14 cellular contexts compared by ENCODE assay signal in the genomic region with DNA sequence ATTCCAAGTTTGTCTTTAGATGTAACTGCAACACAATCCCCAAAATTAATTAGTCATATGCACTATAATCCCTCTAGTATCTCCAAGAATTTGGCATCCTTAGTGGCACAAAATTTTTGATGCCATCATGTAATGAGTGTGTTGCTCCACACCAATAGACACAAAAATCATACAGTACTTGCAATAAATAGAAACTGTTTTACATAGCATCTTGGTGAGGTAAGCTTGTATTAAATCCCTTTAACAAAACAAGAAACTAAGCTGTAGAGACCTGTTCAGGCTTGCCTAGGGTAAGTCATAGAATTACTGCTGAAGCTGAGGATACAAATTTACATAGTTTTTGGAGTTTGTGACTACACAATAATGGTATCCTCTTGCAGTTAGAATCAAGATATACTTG.
DNase-seq lines count a peak whose midpoint lies in the region; ATAC-seq and TF ChIP-seq lines count a peak whose summit lies in the region.
"Had no signal": no experiment of that assay in that cellular context is flagged by ENCODE, and none has a peak within 500 bp of the region (broad histone marks: within the 10 kb centered on the region; RNA-seq: fewer than 3 reads in every experiment).

No MANE protein-coding gene starts in this region.

- H3K4me3 ChIP-seq in mesenchymal stem cell (ENCODE audit: insufficient read depth in 1 of 2, low read depth in 1 of 2, low read length in 2 of 2) (no peak overlapping the region), uterus (no peak overlapping the region), mesendoderm (ENCODE audit: low read length) (no peak overlapping the region)
- H3K4me3 ChIP-seq: HAP-1 had no signal

- H3K9me3 ChIP-seq in mesenchymal stem cell (ENCODE audit: control insufficient read depth, low read length) (no peaks in the 10 kb centered on the region), uterus (no peaks in the 10 kb centered on the region)
- H3K9me3 ChIP-seq: HAP-1 had no signal

- DNase-seq in GM03348 (ENCODE audit: low spot score), result peak; percentile 44
- peak; percentile 37 for DNase-seq in amniotic stem cell (lab: John Stamatoyannopoulos, UW)
- no peak for DNase-seq in mesenchymal stem cell
- no peak for DNase-seq in uterus
- DNase-seq in NCI-H82 (lab: John Stamatoyannopoulos, UW), result no peak
- DNase-seq in glutamatergic neuron, result no peak
- DNase-seq in mesendoderm, result no peak
- DNase-seq: activated CD4-positive, alpha-beta T cell treated with anti-CD3 and anti-CD28 coated beads for 4 hours; brain microvascular endothelial cell; CD8-positive, alpha-beta T cell; PC-3; right cardiac atrium had no signal

- no peak overlapping the region for H3K4me2 ChIP-seq in mesenchymal stem cell (ENCODE audit: low read length, poor library complexity, severe bottlenecking)
- H3K4me2 ChIP-seq in mesendoderm (ENCODE audit: low read length), result no peak overlapping the region

- no peak overlapping the region for H3K4me3 Mint-ChIP-seq in glutamatergic neuron (ENCODE audit: unreplicated experiment)
- H3K4me3 Mint-ChIP-seq: CD8-positive, alpha-beta T cell had no signal

- H3K27ac ChIP-seq in mesenchymal stem cell (ENCODE audit: low read length, poor library complexity, severe bottlenecking) (no peak overlapping the region), uterus (no peak overlapping the region), mesendoderm (ENCODE audit: low read depth, low read length) (no peak overlapping the region)
- H3K27ac ChIP-seq: brain microvascular endothelial cell had no signal

- no peaks in the 10 kb centered on the region for H3K36me3 Mint-ChIP-seq in glutamatergic neuron (ENCODE audit: unreplicated experiment)
- H3K36me3 Mint-ChIP-seq: CD8-positive, alpha-beta T cell had no signal

- peaks cover 3% of the 10 kb centered on the region for H3K27me3 Mint-ChIP-seq in glutamatergic neuron (ENCODE audit: unreplicated experiment)

- H3K36me3 ChIP-seq in mesenchymal stem cell (ENCODE audit: control insufficient read depth in 1 of 2, insufficient read depth in 2 of 2, low read depth in 1 of 2, low read length in 2 of 2), result no peaks in the 10 kb centered on the region
- H3K36me3 ChIP-seq in uterus, result no peaks in the 10 kb centered on the region
- no peaks in the 10 kb centered on the region for H3K36me3 ChIP-seq in mesendoderm (ENCODE audit: control insufficient read depth, insufficient read depth, low read length)
- H3K36me3 ChIP-seq: brain microvascular endothelial cell, HAP-1 had no signal

- H3K79me1 ChIP-seq in mesenchymal stem cell (replicated peaks; ENCODE audit: low read length, poor library complexity, severe bottlenecking) (no peaks in the 10 kb centered on the region), mesendoderm (ENCODE audit: low read length) (no peaks in the 10 kb centered on the region)

- H4K8ac ChIP-seq in mesenchymal stem cell (ENCODE audit: low read length), result no peak overlapping the region
- no peak overlapping the region for H4K8ac ChIP-seq in mesendoderm (ENCODE audit: low read depth, low read length)

- peaks cover 2% of the 10 kb centered on the region for H3K4me1 Mint-ChIP-seq in glutamatergic neuron (ENCODE audit: low read depth, unreplicated experiment)

- H3K79me2 ChIP-seq in mesendoderm (ENCODE audit: control insufficient read depth, insufficient read depth, low read length), result no peaks in the 10 kb centered on the region

- H3K4me1 ChIP-seq in mesenchymal stem cell (ENCODE audit: control insufficient read depth, insufficient read depth, low read depth, low read length) (peaks cover 1% of the 10 kb centered on the region), uterus (no peaks in the 10 kb centered on the region), mesendoderm (ENCODE audit: control insufficient read depth, low read depth, low read length) (no peaks in the 10 kb centered on the region)

- H2AFZ ChIP-seq in mesenchymal stem cell (ENCODE audit: low read depth, low read length), result no peak overlapping the region

- H3K9ac ChIP-seq in mesenchymal stem cell (ENCODE audit: low read length), result peak overlapping the region; percentile 65
- H3K9ac ChIP-seq in mesendoderm (ENCODE audit: low read length), result no peak overlapping the region

- H3K27me3 ChIP-seq in mesenchymal stem cell (ENCODE audit: control insufficient read depth in 1 of 2, insufficient read depth in 1 of 2, low read length in 2 of 2), result no peaks in the 10 kb centered on the region
- H3K27me3 ChIP-seq in uterus, result no peaks in the 10 kb centered on the region
- no peaks in the 10 kb centered on the region for H3K27me3 ChIP-seq in mesendoderm (ENCODE audit: insufficient read depth, low read length, poor library complexity)
- H3K27me3 ChIP-seq: brain microvascular endothelial cell had no signal

- TF ChIP-seq CTCF in uterus (IDR thresholded peaks at IDR 0.05) (no peak), glutamatergic neuron (IDR thresholded peaks at IDR 0.05; ENCODE audit: partially characterized antibody, unreplicated experiment) (no peak)

- no peak overlapping the region for H2BK120ac ChIP-seq in mesenchymal stem cell (ENCODE audit: low read depth, low read length)
- H2BK120ac ChIP-seq in mesendoderm (ENCODE audit: low read depth, low read length), result no peak overlapping the region

- H3K23ac ChIP-seq in mesenchymal stem cell (ENCODE audit: low read length in 2 of 2), result no peak overlapping the region
- no peak overlapping the region for H3K23ac ChIP-seq in mesendoderm (ENCODE audit: low read length)

- H3K9me3 Mint-ChIP-seq in glutamatergic neuron (ENCODE audit: unreplicated experiment), result no peaks in the 10 kb centered on the region
- H3K9me3 Mint-ChIP-seq: CD8-positive, alpha-beta T cell had no signal

- no peak for TF ChIP-seq POLR2A in uterus (IDR thresholded peaks at IDR 0.05)

- H3K56ac ChIP-seq in mesendoderm (ENCODE audit: low read length), result no peak overlapping the region

- ATAC-seq in HG02870 (IDR thresholded peaks at IDR 0.05; ENCODE audit: unreplicated experiment), result peak; percentile 75
- ATAC-seq: CD8-positive, alpha-beta T cell; PC-3; right cardiac atrium had no signal

- no peak overlapping the region for H3K27ac Mint-ChIP-seq in glutamatergic neuron (ENCODE audit: unreplicated experiment)
- H3K27ac Mint-ChIP-seq: CD8-positive, alpha-beta T cell had no signal

- no peak overlapping the region for H2BK15ac ChIP-seq in mesenchymal stem cell (ENCODE audit: low read depth, poor library complexity, severe bottlenecking)
- no peak overlapping the region for H2BK15ac ChIP-seq in mesendoderm (replicated peaks; ENCODE audit: low read depth)

- intact Hi-C loops in uterus (cut with DNase I; ENCODE audit: low total_unique reads), result no loop called here

- H2BK12ac ChIP-seq in mesenchymal stem cell (ENCODE audit: low read length in 2 of 2), result no peak overlapping the region

- H2AK5ac ChIP-seq in mesenchymal stem cell (ENCODE audit: low read length, severe bottlenecking), result no peak overlapping the region
- no peak overlapping the region for H2AK5ac ChIP-seq in mesendoderm (ENCODE audit: low read length)

- H3K18ac ChIP-seq in mesenchymal stem cell (ENCODE audit: low read depth in 1 of 2, low read length in 2 of 2), result no peak overlapping the region
- no peak overlapping the region for H3K18ac ChIP-seq in mesendoderm (ENCODE audit: low read length)

- no peak overlapping the region for H3K4ac ChIP-seq in mesenchymal stem cell (ENCODE audit: low read depth in 1 of 2, low read length in 2 of 2)
- H3K4ac ChIP-seq in mesendoderm (ENCODE audit: low read depth, low read length), result no peak overlapping the region

- no peak overlapping the region for H4K5ac ChIP-seq in mesendoderm (ENCODE audit: low read length)

- H2BK5ac ChIP-seq in mesenchymal stem cell (ENCODE audit: low read depth, low read length, poor library complexity, severe bottlenecking), result no peak overlapping the region
- H2BK5ac ChIP-seq in mesendoderm (ENCODE audit: low read length), result no peak overlapping the region

- no peak overlapping the region for H4K91ac ChIP-seq in mesenchymal stem cell (ENCODE audit: low read length)

- H3K14ac ChIP-seq in mesenchymal stem cell (ENCODE audit: low read length in 2 of 2), result no peak overlapping the region

Comparison
In these comparisons a context has a peak if more than half of its experiments do, and no peak if none do; other contexts are left out.
1. DNase-seq: peak in GM03348 (single experiment) and amniotic stem cell (single experiment); none in mesenchymal stem cell (single experiment), uterus (0 of 2), NCI-H82 (single experiment), glutamatergic neuron (single experiment) and mesendoderm (single experiment).